9 cellular contexts compared by ENCODE assay signal in the genomic region with DNA sequence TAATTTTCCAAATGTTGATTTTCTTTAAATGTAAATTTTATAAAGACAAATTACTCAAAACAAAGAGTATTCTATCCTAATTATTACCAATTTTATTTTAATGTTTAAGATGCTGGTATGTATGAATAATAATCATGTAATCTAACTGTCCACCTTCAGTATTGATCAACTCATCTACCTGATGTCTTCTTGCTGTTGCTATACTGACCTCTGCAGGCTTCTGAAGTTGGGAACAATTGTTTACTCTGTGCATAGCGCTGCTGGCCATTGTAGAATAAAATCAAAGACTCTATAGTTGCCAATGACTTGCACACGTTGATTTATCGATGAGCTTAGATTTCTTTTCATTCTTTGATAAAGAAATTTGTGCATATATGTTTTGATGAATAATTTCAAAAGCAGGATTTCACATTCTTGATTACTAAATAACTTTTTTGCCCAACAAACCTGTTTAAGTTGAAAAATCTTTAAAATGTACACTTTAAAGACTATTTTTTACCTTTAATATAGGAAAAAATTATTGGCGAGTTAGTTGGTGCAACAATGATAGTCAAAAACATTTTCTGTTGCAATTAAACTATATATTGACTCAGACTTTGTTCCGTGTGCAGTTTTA.
A peak's percentile ranks its signal among the peaks of the same experiment; 100 is the strongest.
DNase-seq lines count a peak whose midpoint lies in the region; ATAC-seq, FAIRE-seq and TF ChIP-seq lines count a peak whose summit lies in the region.
"Had no signal": no experiment of that assay in that cellular context is flagged by ENCODE, and none has a peak within 500 bp of the region (broad histone marks: within the 10 kb centered on the region; RNA-seq: fewer than 3 reads in every experiment).

No MANE protein-coding gene starts in this region.

- WGBS in hepatocyte (ENCODE audit: low lambda C conversion rate, missing lambda C conversion rate) = 57% methylated on average over 5 of the region's 5 CpGs

- no peak overlapping the region for H3K4me3 Mint-ChIP-seq in activated naive CD8-positive, alpha-beta T cell treated with anti-CD3 and anti-CD28 coated beads for 36 hours

- TF ChIP-seq CTCF in C4-2B (conservative IDR thresholded peaks at IDR 0.05) (peak; percentile 81), hepatocyte (IDR thresholded peaks at IDR 0.05; ENCODE audit: poor library complexity) (peak; percentile 62)

- no peaks in the 10 kb centered on the region for H3K9me2 ChIP-seq in hepatocyte (replicated peaks; ENCODE audit: insufficient read depth)

- DNase-seq in HCEC 1CT (peak; percentile 8), RCC 7860 (ENCODE audit: low spot score) (no peak), hepatocyte (ENCODE audit: low spot score) (peak; percentile 17), NCI-H1048 (lab: John Stamatoyannopoulos, UW) (no peak), T1000 (lab: John Stamatoyannopoulos, UW) (no peak)
- no peak for DNase-seq in activated naive CD8-positive, alpha-beta T cell treated with anti-CD3 and anti-CD28 coated beads for 36 hours
- DNase-seq: NCI-H1694 had no signal

- H3K4me3 ChIP-seq in hepatocyte = no peak overlapping the region

- no peak overlapping the region for H3K4me2 ChIP-seq in hepatocyte

- H3K36me3 Mint-ChIP-seq in activated naive CD8-positive, alpha-beta T cell treated with anti-CD3 and anti-CD28 coated beads for 36 hours = no peaks in the 10 kb centered on the region

- no peak for ATAC-seq in HG03469 (IDR thresholded peaks at IDR 0.05; ENCODE audit: unreplicated experiment)

- no peaks in the 10 kb centered on the region for H4K20me1 ChIP-seq in hepatocyte (ENCODE audit: insufficient read depth, poor library complexity, severe bottlenecking)

- no peaks in the 10 kb centered on the region for H3K36me3 ChIP-seq in hepatocyte (replicated peaks; ENCODE audit: insufficient read depth, low read depth)

- no peaks in the 10 kb centered on the region for H3K79me2 ChIP-seq in hepatocyte

- H3K27ac ChIP-seq in C4-2B = no peak overlapping the region
- no peak overlapping the region for H3K27ac ChIP-seq in hepatocyte

- no peaks in the 10 kb centered on the region for H3K27me3 ChIP-seq in hepatocyte

- H3K4me1 ChIP-seq in hepatocyte (ENCODE audit: insufficient read depth) = no peaks in the 10 kb centered on the region

- no peak overlapping the region for H2AFZ ChIP-seq in hepatocyte

- H3K27ac Mint-ChIP-seq in activated naive CD8-positive, alpha-beta T cell treated with anti-CD3 and anti-CD28 coated beads for 36 hours = no peak overlapping the region

- no peaks in the 10 kb centered on the region for H3K27me3 Mint-ChIP-seq in activated naive CD8-positive, alpha-beta T cell treated with anti-CD3 and anti-CD28 coated beads for 36 hours

- peak; percentile 43 for FAIRE-seq in RCC 7860 (lab: Jason Lieb, UNC)

- no peaks in the 10 kb centered on the region for H3K9me3 Mint-ChIP-seq in activated naive CD8-positive, alpha-beta T cell treated with anti-CD3 and anti-CD28 coated beads for 36 hours

- no peaks in the 10 kb centered on the region for H3K4me1 Mint-ChIP-seq in activated naive CD8-positive, alpha-beta T cell treated with anti-CD3 and anti-CD28 coated beads for 36 hours

- H3K9me3 ChIP-seq in hepatocyte (ENCODE audit: low read depth) = no peaks in the 10 kb centered on the region

Comparison
In these comparisons a context has a peak if more than half of its experiments do, and no peak if none do; other contexts are left out.
1. DNase-seq: peak in HCEC 1CT (single experiment) and hepatocyte (single experiment); none in RCC 7860 (single experiment), NCI-H1048 (single experiment), T1000 (single experiment) and activated naive CD8-positive, alpha-beta T cell treated with anti-CD3 and anti-CD28 coated beads for 36 hours (single experiment).